Comparison of ENCODE assay signal across 17 cellular contexts in genomic region chr9:134186471-134187109, GRCh38. TPM values are rescaled to one million over a fixed set of nuclear protein-coding genes. Genes with fewer than 3 reads are reported as not detected.
DNase-seq lines count a peak whose midpoint lies in the region; ATAC-seq, FAIRE-seq and TF ChIP-seq lines count a peak whose summit lies in the region.
"Had no signal": no experiment of that assay in that cellular context is flagged by ENCODE, and none has a peak within 500 bp of the region (broad histone marks: within the 10 kb centered on the region; RNA-seq: fewer than 3 reads in every experiment).

No MANE protein-coding gene starts in this region.

- CTCF ChIA-PET in activated CD4-positive, alpha-beta T cell treated with anti-CD3 and anti-CD28 coated beads for 36 hours (lab: Charles Lee), result interaction anchor here (1.0 kb wide), 1 partner anchor 15 kb away, joined by 3 read pairs; no protein-coding TSS in a partner anchor
- CTCF ChIA-PET in K562 (lab: Yijun Ruan, JAX; ENCODE audit: low intra/inter-chr PET ratio), result no interaction called here

- H3K9me3 ChIP-seq in K562 (replicated peaks; ENCODE audit: control insufficient read depth, insufficient read depth, low read depth, low read length) (no peaks in the 10 kb centered on the region), mucosa of rectum (ENCODE audit: control insufficient read depth in 2 of 2, low read length in 2 of 2) (no peaks in the 10 kb centered on the region), tibial artery (no peaks in the 10 kb centered on the region)
- H3K9me3 ChIP-seq: A549 had no signal

- no peak overlapping the region for H3K27ac Mint-ChIP-seq in activated CD4-positive, alpha-beta T cell treated with anti-CD3 and anti-CD28 coated beads for 36 hours
- H3K27ac Mint-ChIP-seq in immature natural killer cell, result peak overlapping the region in 2 of 6 donors; percentile 28 to 66
- H3K27ac Mint-ChIP-seq: activated CD4-positive, alpha-beta memory T cell treated with anti-CD3 and anti-CD28 coated beads, Interleukin-2, amount 10 ng/mL, durations not matched to agents 7 days and 5 days; memory B cell; T-helper 2 cell treated with Interferon-gamma antibody and Interleukin-4, amounts not matched to agents 5 μg/mL and 100 μg/mL, for 36 hours had no signal

- no peak overlapping the region for H3K4me3 Mint-ChIP-seq in activated CD4-positive, alpha-beta T cell treated with anti-CD3 and anti-CD28 coated beads for 36 hours
- peak overlapping the region in 2 of 5 donors; percentile 4 to 11 for H3K4me3 Mint-ChIP-seq in immature natural killer cell
- H3K4me3 Mint-ChIP-seq: activated CD4-positive, alpha-beta memory T cell treated with anti-CD3 and anti-CD28 coated beads, Interleukin-2, amount 10 ng/mL, durations not matched to agents 7 days and 5 days; central memory CD8-positive, alpha-beta T cell; memory B cell; T-helper 2 cell treated with Interferon-gamma antibody and Interleukin-4, amounts not matched to agents 5 μg/mL and 100 μg/mL, for 36 hours had no signal

- no peak for TF ChIP-seq POLR2A in K562 (conservative IDR thresholded peaks at IDR 0.05)

- H3K4me1 ChIP-seq in K562 (replicated peaks in 1 of 2; ENCODE audit: control insufficient read depth in 2 of 2, insufficient read depth in 2 of 2, low read length in 2 of 2) (peaks cover 4 to 29% of the 10 kb centered on the region in 2 experiments; a peak in 3 of 5 replicates), mucosa of rectum (ENCODE audit: control insufficient read depth in 2 of 2, insufficient read depth in 2 of 2, low read length in 2 of 2) (peaks cover 0 to 3% of the 10 kb centered on the region in 2 donors), tibial artery (peaks cover 0 to 18% (median 9%) of the 10 kb centered on the region in 4 donors)
- H3K4me1 ChIP-seq: A549 had no signal

- no peaks in the 10 kb centered on the region for H3K36me3 ChIP-seq in K562 (ENCODE audit: control insufficient read depth, insufficient read depth, low read length)
- H3K36me3 ChIP-seq in mucosa of rectum (ENCODE audit: control insufficient read depth in 2 of 2, insufficient read depth in 2 of 2, low read length in 2 of 2), result no peaks in the 10 kb centered on the region
- H3K36me3 ChIP-seq in tibial artery, result no peaks in the 10 kb centered on the region

- H3K27me3 Mint-ChIP-seq in activated CD4-positive, alpha-beta T cell treated with anti-CD3 and anti-CD28 coated beads for 36 hours, result no peaks in the 10 kb centered on the region
- H3K27me3 Mint-ChIP-seq in immature natural killer cell (ENCODE audit: low read depth in 3 of 3), result peaks cover 13 to 27% (median 22%) of the 10 kb centered on the region in 3 donors
- H3K27me3 Mint-ChIP-seq: central memory CD8-positive, alpha-beta T cell had no signal

- no peak for TF ChIP-seq EP300 in K562 (IDR thresholded peaks at IDR 0.05; ENCODE audit: low read length)

- peaks cover 4% of the 10 kb centered on the region for H3K9me3 Mint-ChIP-seq in activated CD4-positive, alpha-beta T cell treated with anti-CD3 and anti-CD28 coated beads for 36 hours (ENCODE audit: low read depth)
- H3K9me3 Mint-ChIP-seq in immature natural killer cell, result peaks cover 0 to 2% (median 0%) of the 10 kb centered on the region in 6 donors
- H3K9me3 Mint-ChIP-seq: memory B cell had no signal

- H3K27me3 ChIP-seq in K562 (ENCODE audit: control insufficient read depth in 2 of 2, insufficient read depth in 2 of 2, low read length in 2 of 2), result peaks cover 5 to 43% of the 10 kb centered on the region in 2 experiments; a peak in 4 of 5 replicates
- H3K27me3 ChIP-seq in mucosa of rectum (ENCODE audit: control insufficient read depth in 2 of 2, insufficient read depth in 2 of 2, low read length in 2 of 2), result peaks cover 4 to 11% of the 10 kb centered on the region in 2 donors
- peaks cover 0 to 32% of the 10 kb centered on the region in 2 donors for H3K27me3 ChIP-seq in tibial artery

- peak overlapping the region; percentile 72 for H2AFZ ChIP-seq in K562 (ENCODE audit: low read depth, low read length)

- BruUV-seq in K562 (replicated peaks; lab: Mats Ljungman, UMichigan), result no TSS peak

- H3K36me3 Mint-ChIP-seq in activated CD4-positive, alpha-beta T cell treated with anti-CD3 and anti-CD28 coated beads for 36 hours (ENCODE audit: low read depth), result no peaks in the 10 kb centered on the region
- no peaks in the 10 kb centered on the region for H3K36me3 Mint-ChIP-seq in immature natural killer cell
- H3K36me3 Mint-ChIP-seq: memory B cell had no signal

- no peak overlapping the region for H3K27ac ChIP-seq in K562 (ENCODE audit: extremely low read depth, low read depth, low read length)
- H3K27ac ChIP-seq in mucosa of rectum (ENCODE audit: low read depth in 2 of 2, low read length in 2 of 2), result peak overlapping the region; percentile 41 to 63
- H3K27ac ChIP-seq in tibial artery, result no peak overlapping the region
- H3K27ac ChIP-seq: A549 had no signal

- intact Hi-C loops in activated CD4-positive, alpha-beta T cell treated with anti-CD3 and anti-CD28 coated beads for 36 hours (cut with DNase I, micrococcal nuclease), result no loop called here
- intact Hi-C loops in K562 (cut with micrococcal nuclease) (no loop called here), tibial artery (cut with DNase I; ENCODE audit: low total_unique reads) (no loop called here)

- H4K20me1 ChIP-seq in K562 (replicated peaks; ENCODE audit: control insufficient read depth, insufficient read depth, low read length), result no peaks in the 10 kb centered on the region; the same call in 1 of the 2 replicates

- WGBS in K562 (ENCODE audit: insufficient coverage, low coverage, missing lambda C conversion rate), result 14% methylated on average over 20 of the region's 21 CpGs

- H3K4me3 ChIP-seq in K562, result no peak overlapping the region
- H3K4me3 ChIP-seq in mucosa of rectum (ENCODE audit: low read length in 2 of 2), result no peak overlapping the region
- no peak overlapping the region for H3K4me3 ChIP-seq in tibial artery
- H3K4me3 ChIP-seq: A549 had no signal

- in situ Hi-C loops in K562 (cut with MboI), result no loop called here

- POLR2A ChIA-PET in activated CD4-positive, alpha-beta T cell treated with anti-CD3 and anti-CD28 coated beads for 36 hours (lab: Charles Lee), result interaction anchor here (1.0 kb wide), 1 partner anchor 205 kb away, joined by 3 read pairs; no protein-coding TSS in a partner anchor
- POLR2A ChIA-PET in K562 (lab: Yijun Ruan, JAX), result interaction anchor here (0.7 to 1.1 kb wide), 2 partner anchors 9 to 10 kb away, joined by 3 read pairs; no protein-coding TSS in a partner anchor

- H3K79me2 ChIP-seq in K562 (ENCODE audit: control insufficient read depth, insufficient read depth, low read length), result no peaks in the 10 kb centered on the region

- no peaks in the 10 kb centered on the region for H3K9me1 ChIP-seq in K562 (ENCODE audit: control insufficient read depth, insufficient read depth, low read length)

- H3K4me1 Mint-ChIP-seq in activated CD4-positive, alpha-beta T cell treated with anti-CD3 and anti-CD28 coated beads for 36 hours, result peaks cover 24% of the 10 kb centered on the region
- H3K4me1 Mint-ChIP-seq in immature natural killer cell, result peaks cover 25 to 31% of the 10 kb centered on the region in 2 donors

- TF ChIP-seq CTCF in K562 (IDR thresholded peaks at IDR 0.05 in 2 of 3, conservative IDR thresholded peaks at IDR 0.05 in 1 of 3; ENCODE audit: insufficient read depth in 2 of 3, low read depth in 1 of 3, low read length in 3 of 3) (no peak), tibial artery (IDR thresholded peaks at IDR 0.05) (no peak)

- no peak for FAIRE-seq in K562 (lab: Jason Lieb, UNC)
- FAIRE-seq: A549 had no signal

- H3K4me2 ChIP-seq in K562 (ENCODE audit: insufficient read depth, low read length), result no peak overlapping the region
- H3K4me2 ChIP-seq: A549 had no signal

- H3K9ac ChIP-seq in K562 (ENCODE audit: insufficient read depth in 1 of 2, low read depth in 2 of 2, low read length in 2 of 2) (peak overlapping the region in 1 of 2 experiments; percentile 73; a peak in 2 of 4 replicates), mucosa of rectum (ENCODE audit: low read depth in 1 of 2, low read length in 2 of 2) (no peak overlapping the region)

- ATAC-seq in activated CD4-positive, alpha-beta T cell treated with anti-CD3 and anti-CD28 coated beads for 36 hours, result no peak
- ATAC-seq in K562, result peak; percentile 66
- ATAC-seq in HG02798 (IDR thresholded peaks at IDR 0.05; ENCODE audit: poor library complexity, unreplicated experiment), result no peak

- peak; percentile 2 for DNase-seq in activated CD4-positive, alpha-beta T cell treated with anti-CD3 and anti-CD28 coated beads for 36 hours
- DNase-seq in activated CD4-positive, alpha-beta T cell treated with anti-CD3 and anti-CD28 coated beads, Interleukin-2, amount 50 U/mL, for 1 hour, result no peak
- DNase-seq in K562 (ENCODE audit: extremely low read depth in 1 of 4, low spot score in 3 of 4), result peak; percentile 40 to 55 (median 44)
- DNase-seq in tibial artery, result peak; percentile 18 to 60
- DNase-seq in SW 1271 (lab: John Stamatoyannopoulos, UW), result no peak
- no peak for DNase-seq in immature natural killer cell
- DNase-seq: activated CD4-positive, alpha-beta memory T cell treated with anti-CD3 and anti-CD28 coated beads, Interleukin-2, amount 10 ng/mL, durations not matched to agents 7 days and 5 days; activated gamma-delta T cell treated with Interleukin-2 at 50 U/mL for 16 hours; Calu3; NCI-H446 treated with DMSO at 0.1 percent for 48 hours had no signal

- no peak for TF ChIP-seq RAD21 in K562 (CRISPR knock-in tag; conservative IDR thresholded peaks at IDR 0.05 in 1 of 2, IDR thresholded peaks at IDR 0.05 in 1 of 2)

RNA-seq across cellular contexts. Expression of gene RNU6ATAC, which starts 22.2 kb away (rescaled TPM):
- total RNA-seq in activated CD4-positive, alpha-beta T cell treated with anti-CD3 and anti-CD28 coated beads for 36 hours, result 10 to 100 TPM in 1 of 2 experiments, not detected in 1; 45.7 TPM
- total RNA-seq in K562 (2011; cell fraction: chromatin; rRNA removed; ENCODE audit: low replicate concordance), result not detected in 2 replicates
- under 0.01 TPM in 2 replicates for total RNA-seq in K562 (2011; cell fraction: nucleolus; rRNA removed)
- under 0.01 TPM in 1 of 2 replicates, not detected in the other for total RNA-seq in K562 (2011; cell fraction: nucleoplasm; rRNA removed)
- total RNA-seq in K562 (2014; rRNA removed) (not detected in 2 replicates), K562 (2014; rRNA removed; fragmentation: Illumina TruSeq; extraction: Trizol) (3,061 and 4,723 TPM in 2 replicates), K562 (2015; rRNA removed; fragmentation: Illumina TruSeq; extraction: Trizol) (352 and 491 TPM in 2 replicates), K562 (2021) (143 and 200 TPM in 2 replicates)
- polyA plus RNA-seq in K562 (2011; rRNA removed) (not detected in 2 replicates), K562 (2014; fragmentation: Illumina TruSeq; extraction: Trizol) (not detected in 2 replicates), K562 (2014; fragmentation: Nextera tagmentation; extraction: Ambion mirVana) (not detected), K562 (2014; rRNA removed) (not detected in 2 replicates), immature natural killer cell (not detected)
- not detected in 2 replicates for polyA plus RNA-seq in K562 (2011; cell fraction: cytosol; rRNA removed)
- not detected in 2 replicates for polyA plus RNA-seq in K562 (2011; cell fraction: nucleus; rRNA removed)
- not detected in 2 replicates for polyA plus RNA-seq in K562 (2012)
- polyA minus RNA-seq in K562 (2011; rRNA and poly(A)+ RNA removed), result 1,988 and 3,166 TPM in 2 replicates
- 917 and 3,812 TPM in 2 replicates for polyA minus RNA-seq in K562 (2011; cell fraction: cytosol; rRNA and poly(A)+ RNA removed)
- polyA minus RNA-seq in K562 (2011; cell fraction: nucleus; rRNA and poly(A)+ RNA removed), result under 0.01 TPM in 2 replicates
- total RNA-seq: subcutaneous adipose tissue had no signal
- polyA plus RNA-seq: A549 had no signal

RNA-seq across cellular contexts. Expression of gene WDR5, which starts 50.7 kb away (rescaled TPM):
- total RNA-seq in activated CD4-positive, alpha-beta T cell treated with anti-CD3 and anti-CD28 coated beads for 36 hours, result 10 to 100 TPM; 51.4 to 59.2 TPM
- total RNA-seq in K562 (2011; cell fraction: chromatin; rRNA removed; ENCODE audit: low replicate concordance), result 30.3 and 49.8 TPM in 2 replicates
- total RNA-seq in K562 (2011; cell fraction: nucleolus; rRNA removed), result 28.3 and 32.7 TPM in 2 replicates
- total RNA-seq in K562 (2011; cell fraction: nucleoplasm; rRNA removed), result 25.4 and 26.2 TPM in 2 replicates
- 34.6 and 50.0 TPM in 2 replicates for total RNA-seq in K562 (2014; rRNA removed)
- 33.4 and 37.0 TPM in 2 replicates for total RNA-seq in K562 (2014; rRNA removed; fragmentation: Illumina TruSeq; extraction: Trizol)
- total RNA-seq in K562 (2015; rRNA removed; fragmentation: Illumina TruSeq; extraction: Trizol), result 43.5 and 43.7 TPM in 2 replicates
- total RNA-seq in K562 (2021), result 55.8 and 56.8 TPM in 2 replicates
- polyA plus RNA-seq in K562 (2011; rRNA removed), result 33.8 and 38.6 TPM in 2 replicates
- polyA plus RNA-seq in K562 (2011; cell fraction: cytosol; rRNA removed), result 39.4 and 44.2 TPM in 2 replicates
- polyA plus RNA-seq in K562 (2011; cell fraction: nucleus; rRNA removed), result 63.7 and 79.3 TPM in 2 replicates
- 34.4 and 45.7 TPM in 2 replicates for polyA plus RNA-seq in K562 (2012)
- 56.3 and 59.8 TPM in 2 replicates for polyA plus RNA-seq in K562 (2014; fragmentation: Illumina TruSeq; extraction: Trizol)
- 1 to 10 TPM; 3.0 TPM for polyA plus RNA-seq in K562 (2014; fragmentation: Nextera tagmentation; extraction: Ambion mirVana)
- 42.1 and 49.3 TPM in 2 replicates for polyA plus RNA-seq in K562 (2014; rRNA removed)
- 18.7 and 22.5 TPM in 2 replicates for polyA minus RNA-seq in K562 (2011; rRNA and poly(A)+ RNA removed)
- 25.8 and 27.6 TPM in 2 replicates for polyA minus RNA-seq in K562 (2011; cell fraction: cytosol; rRNA and poly(A)+ RNA removed)
- polyA minus RNA-seq in K562 (2011; cell fraction: nucleus; rRNA and poly(A)+ RNA removed), result 16.7 and 22.0 TPM in 2 replicates
- 10 to 100 TPM; 11.2 to 15.1 (median 14.7) TPM for polyA plus RNA-seq in immature natural killer cell

Comparison
In these comparisons a context has a peak if more than half of its experiments do, and no peak if none do; other contexts are left out.
1. DNase-seq: peak in activated CD4-positive, alpha-beta T cell treated with anti-CD3 and anti-CD28 coated beads for 36 hours (single experiment), K562 (4 of 4) and tibial artery (2 of 2); none in activated CD4-positive, alpha-beta T cell treated with anti-CD3 and anti-CD28 coated beads, Interleukin-2, amount 50 U/mL, for 1 hour (single experiment), SW 1271 (0 of 2) and immature natural killer cell (0 of 3).
2. H3K27ac ChIP-seq: peak in mucosa of rectum (2 of 2); none in K562 (single experiment) and tibial artery (0 of 2).